ENCODE assay signal across 34 cellular contexts in genomic region chr12:19008102-19008501, GRCh38.
"Had no signal": no experiment of that assay in that cellular context is flagged by ENCODE, and none has a peak within 500 bp of the region (broad histone marks: within the 10 kb centered on the region; RNA-seq: fewer than 3 reads in every experiment).

No MANE protein-coding gene starts in this region.

- H3K36me3 ChIP-seq: adrenal gland, ascending aorta, brain microvascular endothelial cell, breast epithelium, cardiac muscle cell had no signal

- ATAC-seq: activated naive CD4-positive, alpha-beta T cell treated with anti-CD3 and anti-CD28 coated beads, Interleukin-2, amount 50 U/mL, for 72 hours; activated naive CD8-positive, alpha-beta T cell treated with anti-CD3 and anti-CD28 coated beads, Interleukin-2, amount 50 U/mL, for 24 hours; activated T-cell treated with anti-CD3 and anti-CD28 coated beads, Interleukin-2, amount 50 U/mL, for 4 hours; activated T-cell treated with anti-CD3 and anti-CD28 coated beads, Interleukin-2, amount 50 U/mL, for 72 hours; activated T-helper 17 cell treated with anti-CD3 and anti-CD28 coated beads, Interleukin-2, amount 50 U/mL, for 72 hours; body of pancreas had no signal

- H3K4me3 ChIP-seq: adrenal gland, ascending aorta, body of pancreas, breast epithelium, cardiac muscle cell had no signal

- H3K27ac ChIP-seq: adrenal gland, ascending aorta, body of pancreas, brain microvascular endothelial cell, breast epithelium, cardiac muscle cell had no signal

- FAIRE-seq: astrocyte, bronchial epithelial cell had no signal

- H3K27me3 ChIP-seq: adrenal gland, ascending aorta, body of pancreas, brain microvascular endothelial cell, breast epithelium had no signal

- H3K4me1 ChIP-seq: adrenal gland, ascending aorta, body of pancreas, breast epithelium had no signal

- H3K9me3 ChIP-seq: adrenal gland, ascending aorta, body of pancreas, breast epithelium had no signal

- DNase-seq: activated effector memory CD4-positive, alpha-beta T cell treated with anti-CD3 and anti-CD28 coated beads, Interleukin-2, amount 50 U/mL, for 16 hours; activated effector memory CD4-positive, alpha-beta T cell treated with Interleukin-2 at 50 U/mL for 16 hours; activated gamma-delta T cell; activated gamma-delta T cell treated with Interleukin-2 at 50 U/mL for 16 hours; activated naive CD4-positive, alpha-beta T cell; activated naive CD4-positive, alpha-beta T cell treated with anti-CD3 and anti-CD28 coated beads for 36 hours; activated naive CD4-positive, alpha-beta T cell treated with anti-CD3 and anti-CD28 coated beads, Interleukin-2, amount 10 ng/mL, durations not matched to agents 7 days and 5 days; activated naive CD4-positive, alpha-beta T cell treated with anti-CD3 and anti-CD28 coated beads, Interleukin-2, amount 50 U/mL, for 16 hours; activated naive CD4-positive, alpha-beta T cell treated with Interleukin-2 at 50 U/mL for 16 hours; activated naive CD8-positive, alpha-beta T cell treated with anti-CD3 and anti-CD28 coated beads for 36 hours; activated naive CD8-positive, alpha-beta T cell treated with anti-CD3 and anti-CD28 coated beads, Interleukin-2, amount 10 ng/mL, durations not matched to agents 7 days and 5 days; activated naive CD8-positive, alpha-beta T cell treated with anti-CD3 and anti-CD28 coated beads, Interleukin-2, amount 50 U/mL, for 24 hours; activated T-cell treated with anti-CD3 and anti-CD28 coated beads, Interleukin-2, amount 50 U/mL, for 1 hour; activated T-cell treated with anti-CD3 and anti-CD28 coated beads, Interleukin-2, amount 50 U/mL, for 24 hours; activated T-cell treated with anti-CD3 and anti-CD28 coated beads, Interleukin-2, amount 50 U/mL, for 4 hours; activated T-cell treated with anti-CD3 and anti-CD28 coated beads, Interleukin-2, amount 50 U/mL, for 48 hours; activated T-cell treated with anti-CD3 and anti-CD28 coated beads, Interleukin-2, amount 50 U/mL, for 72 hours; adrenal gland; amniotic stem cell; amygdala; anterior cingulate cortex; aorta; body of pancreas; brain microvascular endothelial cell; caudate nucleus; central memory CD4-positive, alpha-beta T cell; cerebellar nuclear complex had no signal
